ENCODE assay signal across 33 cellular contexts in genomic region chr5:146068136-146068717, GRCh38. TPM values are rescaled to one million over a fixed set of nuclear protein-coding genes. Genes with fewer than 3 reads are reported as not detected.
DNase-seq lines count a peak whose midpoint lies in the region; ATAC-seq, FAIRE-seq and TF ChIP-seq lines count a peak whose summit lies in the region.
"Had no signal": no experiment of that assay in that cellular context is flagged by ENCODE, and none has a peak within 500 bp of the region (broad histone marks: within the 10 kb centered on the region; RNA-seq: fewer than 3 reads in every experiment).

No MANE protein-coding gene starts in this region.

- H3K27ac Mint-ChIP-seq in brain, result peak overlapping the region in 3 of 5 experiments; percentile 8 to 37 (median 24)
- H3K27ac Mint-ChIP-seq: activated naive CD4-positive, alpha-beta T cell treated with anti-CD3 and anti-CD28 coated beads, Interleukin-2, amount 50 U/mL, for 72 hours; activated T-helper 17 cell treated with anti-CD3 and anti-CD28 coated beads, Interleukin-2, amount 50 U/mL, for 72 hours; CD4-positive, CD25-positive, alpha-beta regulatory T cell; naive thymus-derived CD4-positive, alpha-beta T cell had no signal

- H3K4me3 ChIP-seq in colonic mucosa, result no peak overlapping the region
- H3K4me3 ChIP-seq: A549, smooth muscle cell had no signal

- DNase-seq in DMS 273 treated with DMSO at 0.1 percent for 48 hours (lab: John Stamatoyannopoulos, UW) (peak; percentile 39), left ventricle myocardium superior (peak; percentile 48), pons (ENCODE audit: low spot score) (peak; percentile 17), D721Med (ENCODE audit: insufficient read length, low spot score) (no peak), colonic mucosa (no peak), frontal cortex (ENCODE audit: low spot score in 2 of 2) (no peak), GM10266 (ENCODE audit: extremely low spot score) (no peak)
- DNase-seq: AML-193; Calu3; CD4-positive, CD25-positive, alpha-beta regulatory T cell; effector memory CD4-positive, alpha-beta T cell; erythroblast; islet precursor cell; Kasumi-1; naive thymus-derived CD4-positive, alpha-beta T cell; NCI-H1436; NCI-H2107; NK-92 treated with Interleukin-12 subunit alpha and Interleukin-12 subunit beta, amount 100 ng/mL, for 24 hours; PC-3; stimulated activated CD4-positive, alpha-beta T cell treated with anti-CD3 and anti-CD28 coated beads, Interleukin-1b, Interleukin-23, amount 100 ng/mL, for 48 hours; stimulated activated naive CD8-positive, alpha-beta T cell treated with anti-CD3 and anti-CD28 coated beads, Interleukin-15, Interleukin-2, amounts not matched to agents 100 U/mL and 50 U/mL, for 24 hours had no signal

- H3K9ac ChIP-seq in colonic mucosa (ENCODE audit: low read depth in 2 of 2, low read length in 2 of 2), result no peak overlapping the region

- peaks cover 4% of the 10 kb centered on the region for H3K27me3 Mint-ChIP-seq in brain
- H3K27me3 Mint-ChIP-seq: CD4-positive, CD25-positive, alpha-beta regulatory T cell had no signal

- no peaks in the 10 kb centered on the region for H3K36me3 Mint-ChIP-seq in brain
- H3K36me3 Mint-ChIP-seq: activated naive CD4-positive, alpha-beta T cell treated with anti-CD3 and anti-CD28 coated beads, Interleukin-2, amount 50 U/mL, for 72 hours; CD4-positive, CD25-positive, alpha-beta regulatory T cell; naive thymus-derived CD4-positive, alpha-beta T cell had no signal

- no peak for FAIRE-seq in D721Med (lab: Jason Lieb, UNC)
- FAIRE-seq in frontal cortex (lab: Jason Lieb, UNC), result no peak
- FAIRE-seq: A549, bronchial epithelial cell, colon had no signal

- H3K27ac ChIP-seq in colonic mucosa, result no peak overlapping the region
- H3K27ac ChIP-seq: A549 had no signal

- peaks cover 31% of the 10 kb centered on the region for H3K4me1 Mint-ChIP-seq in brain
- H3K4me1 Mint-ChIP-seq: activated T-helper 17 cell treated with anti-CD3 and anti-CD28 coated beads, Interleukin-2, amount 50 U/mL, for 72 hours; CD4-positive, CD25-positive, alpha-beta regulatory T cell had no signal

- peak; percentile 42 for ATAC-seq in left ventricle myocardium superior
- ATAC-seq: A549; activated naive CD4-positive, alpha-beta T cell treated with anti-CD3 and anti-CD28 coated beads, Interleukin-2, amount 50 U/mL, for 72 hours; activated T-helper 17 cell treated with anti-CD3 and anti-CD28 coated beads, Interleukin-2, amount 50 U/mL, for 72 hours; HCT116; naive thymus-derived CD4-positive, alpha-beta T cell; PC-3; stimulated activated naive CD8-positive, alpha-beta T cell treated with anti-CD3 and anti-CD28 coated beads, Interleukin-15, Interleukin-2, amounts not matched to agents 100 U/mL and 50 U/mL, for 24 hours had no signal

- TF ChIP-seq CTCF in brain (conservative IDR thresholded peaks at IDR 0.05), result no peak
- no peak for TF ChIP-seq CTCF in D721Med (IDR thresholded peaks at IDR 0.05; ENCODE audit: insufficient read depth, missing control alignments)
- TF ChIP-seq CTCF in colonic mucosa (IDR thresholded peaks at IDR 0.05), result no peak
- TF ChIP-seq CTCF in GM10266 (IDR thresholded peaks at IDR 0.05; ENCODE audit: control insufficient read depth, insufficient read depth, low read depth, missing control alignments), result no peak

- H3K9me3 Mint-ChIP-seq in brain, result peaks cover 0 to 3% (median 0%) of the 10 kb centered on the region in 5 experiments
- H3K9me3 Mint-ChIP-seq: activated naive CD4-positive, alpha-beta T cell treated with anti-CD3 and anti-CD28 coated beads, Interleukin-2, amount 50 U/mL, for 72 hours; activated T-helper 17 cell treated with anti-CD3 and anti-CD28 coated beads, Interleukin-2, amount 50 U/mL, for 72 hours; naive thymus-derived CD4-positive, alpha-beta T cell had no signal

- intact Hi-C loops in left ventricle myocardium superior (cut with micrococcal nuclease) (no loop called here), colonic mucosa (cut with DNase I) (no loop called here)

- no peaks in the 10 kb centered on the region for H3K9me3 ChIP-seq in colonic mucosa
- H3K9me3 ChIP-seq: A549 had no signal

- no peaks in the 10 kb centered on the region for H3K27me3 ChIP-seq in colonic mucosa

- no peak overlapping the region for H3K4me3 Mint-ChIP-seq in brain
- H3K4me3 Mint-ChIP-seq: activated T-helper 17 cell treated with anti-CD3 and anti-CD28 coated beads, Interleukin-2, amount 50 U/mL, for 72 hours; CD4-positive, CD25-positive, alpha-beta regulatory T cell; naive thymus-derived CD4-positive, alpha-beta T cell had no signal

- H3K36me3 ChIP-seq in colonic mucosa, result no peaks in the 10 kb centered on the region

- H3K4me1 ChIP-seq in colonic mucosa, result no peaks in the 10 kb centered on the region
- H3K4me1 ChIP-seq: A549 had no signal

RNA-seq across cellular contexts. Expression of gene PLAC8L1, which starts 37.1 kb away (rescaled TPM):
- polyA plus RNA-seq in brain (ENCODE audit: insufficient read depth, low read depth, low replicate concordance), result not detected
- total RNA-seq in left ventricle myocardium superior (0.45 TPM), colonic mucosa (not detected), frontal cortex (0.82 TPM)
- total RNA-seq: lower leg skin, NCI-H460, omental fat pad, smooth muscle cell, urinary bladder had no signal
- polyA plus RNA-seq: CD4-positive, CD25-positive, alpha-beta regulatory T cell; naive thymus-derived CD4-positive, alpha-beta T cell had no signal

Comparison
In these comparisons a context has a peak if more than half of its experiments do, and no peak if none do; other contexts are left out.
1. DNase-seq: peak in DMS 273 treated with DMSO at 0.1 percent for 48 hours (single experiment), left ventricle myocardium superior (single experiment) and pons (single experiment); none in D721Med (single experiment), colonic mucosa (single experiment), frontal cortex (0 of 2) and GM10266 (single experiment).